19 cellular contexts compared by ENCODE assay signal in the genomic region with DNA sequence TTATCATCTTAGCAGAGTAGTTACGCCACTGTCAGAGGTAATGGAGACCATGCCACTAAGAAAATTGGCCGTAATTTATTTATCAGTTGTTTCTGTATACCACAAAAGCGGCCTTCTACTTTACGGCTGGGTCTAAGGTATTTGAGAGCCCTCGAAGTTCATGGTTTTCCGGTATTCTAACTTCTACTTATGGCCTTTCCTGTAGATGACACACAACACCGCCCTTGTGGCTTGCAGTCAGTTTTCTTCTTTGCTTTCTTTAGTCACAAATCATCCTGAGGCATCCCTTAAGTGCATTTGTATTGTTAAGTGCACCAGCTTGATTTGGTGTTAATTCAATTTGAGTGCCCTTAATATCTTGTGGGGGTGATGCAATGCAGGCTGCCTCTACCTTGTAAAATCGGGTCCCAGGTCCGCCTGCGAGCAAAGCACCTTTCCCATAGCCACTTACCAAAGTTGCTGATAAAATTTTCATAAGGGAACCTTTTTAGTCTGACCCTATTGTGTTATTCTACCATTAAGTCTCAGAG.
"Had no signal": no experiment of that assay in that cellular context is flagged by ENCODE, and none has a peak within 500 bp of the region (broad histone marks: within the 10 kb centered on the region; RNA-seq: fewer than 3 reads in every experiment).

No MANE protein-coding gene starts in this region.

- H3K79me2 ChIP-seq: parathyroid adenoma had no signal

- H3K27me3 ChIP-seq: adrenal gland, gastroesophageal sphincter, neutrophil, spleen, upper lobe of right lung had no signal

- H3K36me3 ChIP-seq: adrenal gland, gastroesophageal sphincter, lower lobe of right lung, neutrophil, spleen, upper lobe of right lung had no signal

- H3K4me3 ChIP-seq: adrenal gland, gastroesophageal sphincter, lower lobe of right lung, spleen, upper lobe of right lung had no signal

- H3K9me3 ChIP-seq: adrenal gland, gastroesophageal sphincter, lower lobe of right lung, neutrophil, upper lobe of right lung had no signal

- DNase-seq: activated CD4-positive, alpha-beta T cell treated with anti-CD3 and anti-CD28 coated beads for 36 hours; activated CD4-positive, alpha-beta T cell treated with anti-CD3 and anti-CD28 coated beads, Interleukin-2, amount 50 U/mL, for 48 hours; activated gamma-delta T cell treated with Interleukin-2 at 50 U/mL for 16 hours; adrenal gland; cerebellar nuclear complex; cortex of kidney; immature natural killer cell; left cardiac atrium; lower lobe of right lung; spleen; stimulated activated naive B cell treated with anti-CD40 and anti-IgM and Interleukin-4, amounts not matched to agents 10 μg/mL and 1 μg/mL and 100 μg/mL, for 72 hours; upper lobe of right lung had no signal

- ATAC-seq: activated CD4-positive, alpha-beta T cell treated with anti-CD3 and anti-CD28 coated beads for 36 hours; activated naive CD4-positive, alpha-beta T cell treated with anti-CD3 and anti-CD28 coated beads, Interleukin-2, amount 50 U/mL, for 72 hours; esophagus mucosa; gastroesophageal sphincter; left cardiac atrium; lower lobe of right lung; natural killer cell treated with Interleukin-12 subunit alpha and Interleukin-12 subunit beta and Interleukin-15 and Interleukin-18, amount 100 ng/mL, for 72 hours; stimulated activated naive B cell treated with anti-CD40 and anti-IgM and Interleukin-4, amounts not matched to agents 10 μg/mL and 1 μg/mL and 100 μg/mL, for 72 hours; upper lobe of right lung; WTC11 had no signal

- H2AFZ ChIP-seq: parathyroid adenoma had no signal

- H3K9ac ChIP-seq: parathyroid adenoma had no signal

- H3K27ac ChIP-seq: adrenal gland, gastroesophageal sphincter, lower lobe of right lung, neutrophil, parathyroid adenoma, spleen, upper lobe of right lung had no signal

- H3K4me1 ChIP-seq: adrenal gland, gastroesophageal sphincter, lower lobe of right lung, parathyroid adenoma, spleen, upper lobe of right lung had no signal
